In the genomic region with DNA sequence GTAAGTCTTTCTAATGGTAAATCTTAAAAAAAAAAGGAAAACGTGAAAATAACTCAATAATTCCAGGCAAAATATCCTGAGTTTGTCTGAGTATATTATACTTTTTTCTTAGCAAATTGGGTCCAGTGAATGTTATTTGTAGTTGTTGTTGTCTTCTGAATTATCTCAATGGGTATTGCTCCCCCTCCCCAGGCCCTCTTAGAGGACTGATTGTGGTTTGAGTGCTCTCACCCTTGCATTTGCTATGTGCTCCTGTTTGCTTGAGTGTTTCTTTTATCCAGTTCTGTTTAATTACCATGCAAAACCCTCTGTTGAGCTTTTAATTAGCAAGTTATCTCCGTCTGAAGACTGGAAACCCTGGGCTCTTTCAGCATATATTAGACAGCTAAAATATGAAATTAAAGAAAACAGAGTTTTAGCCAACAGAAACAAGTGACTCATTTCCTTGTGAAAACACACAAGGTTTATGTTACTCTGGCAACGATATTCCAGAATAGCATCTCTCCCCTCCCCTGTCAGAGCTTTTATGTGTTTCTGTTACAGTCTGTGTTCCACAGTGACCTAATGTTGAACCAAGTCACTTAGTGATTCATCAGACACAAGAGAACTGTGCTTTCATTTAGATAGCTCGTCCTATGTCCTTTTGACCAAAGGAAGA, we compare ENCODE assay signal across 9 cellular contexts.
DNase-seq lines count a peak whose midpoint lies in the region; ATAC-seq and TF ChIP-seq lines count a peak whose summit lies in the region.
"Had no signal": no experiment of that assay in that cellular context is flagged by ENCODE, and none has a peak within 500 bp of the region (broad histone marks: within the 10 kb centered on the region; RNA-seq: fewer than 3 reads in every experiment).

No MANE protein-coding gene starts in this region.

- ATAC-seq in GM21423 (IDR thresholded peaks at IDR 0.05; ENCODE audit: unreplicated experiment): peak; percentile 81
- peak; percentile 95 to 99 for ATAC-seq in left cardiac atrium

- DNase-seq in Caki2 (ENCODE audit: low read depth) (peak; percentile 88), M059J (ENCODE audit: low read depth) (peak; percentile 98), left cardiac atrium (no peak), SHP77 treated with DMSO at 0.1 percent for 48 hours (lab: John Stamatoyannopoulos, UW) (no peak), iPS-NIHi7 (ENCODE audit: extremely low spot score) (no peak)

- H3K4me3 ChIP-seq in WI38 (ENCODE audit: low read depth, low read length) (peak overlapping the region; percentile 30), skin epidermis (no peak overlapping the region)
- H3K4me3 ChIP-seq: SK-N-MC had no signal

- TF ChIP-seq CTCF in WI38 (IDR thresholded peaks at IDR 0.05; ENCODE audit: low read depth, low read length): no peak

- H3K27ac ChIP-seq in skin epidermis: peak overlapping the region in 16 of 21 experiments; percentile 6 to 70 (median 46)
- H3K27ac ChIP-seq: SK-N-MC had no signal

- intact Hi-C loops in left cardiac atrium (cut with DNase I): no loop called here

- in situ Hi-C loops in Caki2 (cut with HindIII; ENCODE audit: low pct_unique_long_range_greater_than_20kb, low sequenced_read_pairs): no loop called here

Comparison
In these comparisons a context has a peak if more than half of its experiments do, and no peak if none do; other contexts are left out.
1. DNase-seq: peak in Caki2 (single experiment) and M059J (single experiment); none in left cardiac atrium (single experiment), SHP77 treated with DMSO at 0.1 percent for 48 hours (single experiment) and iPS-NIHi7 (single experiment).